15 cellular contexts compared by ENCODE assay signal in the genomic region with DNA sequence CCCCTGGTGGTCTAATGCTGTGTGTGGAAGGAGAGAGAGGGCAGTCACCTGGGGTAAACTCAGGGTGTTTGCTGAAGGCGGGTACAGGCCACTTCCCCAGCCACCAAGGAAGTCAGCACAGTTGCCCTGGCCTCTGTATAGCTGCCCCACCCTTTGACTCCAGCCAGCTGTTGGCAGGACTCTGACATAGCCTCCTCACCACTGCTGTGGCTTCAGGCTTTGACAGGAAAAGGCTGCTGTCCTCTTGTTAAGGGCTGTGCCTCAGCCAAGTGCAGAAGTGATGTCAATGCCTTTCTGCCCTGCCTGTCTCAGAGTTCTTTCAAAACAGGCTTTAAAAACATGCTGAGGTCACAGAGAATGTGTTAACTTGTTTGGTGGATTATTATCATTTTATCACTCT.
DNase-seq lines count a peak whose midpoint lies in the region; ATAC-seq and TF ChIP-seq lines count a peak whose summit lies in the region.
"Had no signal": no experiment of that assay in that cellular context is flagged by ENCODE, and none has a peak within 500 bp of the region (broad histone marks: within the 10 kb centered on the region; RNA-seq: fewer than 3 reads in every experiment).

No MANE protein-coding gene starts in this region.

- H3K4me1 Mint-ChIP-seq in T-helper 17 cell = no peaks in the 10 kb centered on the region
- H3K4me1 Mint-ChIP-seq: activated naive CD8-positive, alpha-beta T cell treated with anti-CD3 and anti-CD28 coated beads, Interleukin-2, amount 10 ng/mL, durations not matched to agents 7 days and 5 days; CD4-positive, alpha-beta memory T cell had no signal

- no peak for DNase-seq in T-helper 17 cell
- peak; percentile 37 for DNase-seq in fibroblast of pulmonary artery (ENCODE audit: low read depth)
- peak; percentile 14 for DNase-seq in mucosa of gallbladder (ENCODE audit: low spot score)
- DNase-seq in ureter (ENCODE audit: low spot score) = peak; percentile 47
- DNase-seq in NCI-H187 treated with DMSO at 0.1 percent for 48 hours (lab: John Stamatoyannopoulos, UW) = no peak
- DNase-seq in NCI-H2227 (lab: John Stamatoyannopoulos, UW; ENCODE audit: unreplicated experiment) = no peak
- DNase-seq: activated CD4-positive, alpha-beta T cell treated with anti-CD3 and anti-CD28 coated beads for 4 hours; activated naive CD8-positive, alpha-beta T cell treated with anti-CD3 and anti-CD28 coated beads, Interleukin-2, amount 10 ng/mL, durations not matched to agents 7 days and 5 days; CD4-positive, alpha-beta memory T cell; erythroblast; midbrain; NCI-H1092 treated with DMSO at 0.1 percent for 48 hours; NCI-H510A had no signal

- H3K36me3 Mint-ChIP-seq in T-helper 17 cell (ENCODE audit: low read depth) = no peaks in the 10 kb centered on the region
- H3K36me3 Mint-ChIP-seq: activated naive CD8-positive, alpha-beta T cell treated with anti-CD3 and anti-CD28 coated beads, Interleukin-2, amount 10 ng/mL, durations not matched to agents 7 days and 5 days; CD4-positive, alpha-beta memory T cell had no signal

- no peaks in the 10 kb centered on the region for H3K27me3 Mint-ChIP-seq in T-helper 17 cell
- H3K27me3 Mint-ChIP-seq: activated naive CD8-positive, alpha-beta T cell treated with anti-CD3 and anti-CD28 coated beads, Interleukin-2, amount 10 ng/mL, durations not matched to agents 7 days and 5 days; CD4-positive, alpha-beta memory T cell had no signal

- peak; percentile 48 for ATAC-seq in T-helper 17 cell
- ATAC-seq in GM18519 (IDR thresholded peaks at IDR 0.05; ENCODE audit: low FRiP score, unreplicated experiment) = no peak
- ATAC-seq: Panc1 had no signal

- no peak overlapping the region for H3K4me3 Mint-ChIP-seq in T-helper 17 cell
- H3K4me3 Mint-ChIP-seq: activated naive CD8-positive, alpha-beta T cell treated with anti-CD3 and anti-CD28 coated beads, Interleukin-2, amount 10 ng/mL, durations not matched to agents 7 days and 5 days; CD4-positive, alpha-beta memory T cell had no signal

- H3K27ac Mint-ChIP-seq in T-helper 17 cell = no peak overlapping the region
- H3K27ac Mint-ChIP-seq: activated naive CD8-positive, alpha-beta T cell treated with anti-CD3 and anti-CD28 coated beads, Interleukin-2, amount 10 ng/mL, durations not matched to agents 7 days and 5 days; CD4-positive, alpha-beta memory T cell had no signal

- H3K9me3 ChIP-seq in T-helper 17 cell (ENCODE audit: control insufficient read depth, low read length, poor library complexity, severe bottlenecking) = no peaks in the 10 kb centered on the region

- H3K4me3 ChIP-seq in fibroblast of pulmonary artery (replicated peaks; ENCODE audit: low read depth, low read length) = no peak overlapping the region

- no peak for TF ChIP-seq CTCF in fibroblast of pulmonary artery (IDR thresholded peaks at IDR 0.05; ENCODE audit: low read length, missing control alignments)

Comparison
In these comparisons a context has a peak if more than half of its experiments do, and no peak if none do; other contexts are left out.
1. DNase-seq: peak in fibroblast of pulmonary artery (single experiment), mucosa of gallbladder (single experiment) and ureter (single experiment); none in T-helper 17 cell (0 of 3), NCI-H187 treated with DMSO at 0.1 percent for 48 hours (single experiment) and NCI-H2227 (single experiment).